In genomic region chr3:124774305-124774673, GRCh38 we compare ENCODE assay signal across 10 cellular contexts. TPM values are rescaled to one million over a fixed set of nuclear protein-coding genes. Genes with fewer than 3 reads are reported as not detected.
DNase-seq lines count a peak whose midpoint lies in the region; ATAC-seq and TF ChIP-seq lines count a peak whose summit lies in the region.
"Had no signal": no experiment of that assay in that cellular context is flagged by ENCODE, and none has a peak within 500 bp of the region (broad histone marks: within the 10 kb centered on the region; RNA-seq: fewer than 3 reads in every experiment).

No MANE protein-coding gene starts in this region.

- H3K27me3 Mint-ChIP-seq in brain: peaks cover 3% of the 10 kb centered on the region
- H3K27me3 Mint-ChIP-seq in CD8-positive, alpha-beta T cell (ENCODE audit: low read depth): peaks cover 18% of the 10 kb centered on the region

- POLR2A ChIA-PET in CD8-positive, alpha-beta T cell (lab: Charles Lee): no interaction called here

- no peak for ATAC-seq in GM21515 (IDR thresholded peaks at IDR 0.05; ENCODE audit: unreplicated experiment)
- no peak for ATAC-seq in CD8-positive, alpha-beta T cell
- ATAC-seq: foreskin keratinocyte, GM12878 had no signal

- H3K36me3 Mint-ChIP-seq in brain: no peaks in the 10 kb centered on the region
- H3K36me3 Mint-ChIP-seq in CD8-positive, alpha-beta T cell: no peaks in the 10 kb centered on the region

- H3K4me1 Mint-ChIP-seq in brain: peaks cover 89% of the 10 kb centered on the region
- no peaks in the 10 kb centered on the region for H3K4me1 Mint-ChIP-seq in CD8-positive, alpha-beta T cell (ENCODE audit: low read depth)

- no peak overlapping the region for H3K4me3 ChIP-seq in HUES6 (ENCODE audit: low read depth, low read length)
- H3K4me3 ChIP-seq in tibial artery: no peak overlapping the region
- no peak overlapping the region for H3K4me3 ChIP-seq in CD8-positive, alpha-beta T cell (ENCODE audit: low read depth, low read length)
- H3K4me3 ChIP-seq: GM12878 had no signal

- H3K9me3 Mint-ChIP-seq in brain: no peaks in the 10 kb centered on the region
- no peaks in the 10 kb centered on the region for H3K9me3 Mint-ChIP-seq in CD8-positive, alpha-beta T cell

- TF ChIP-seq CTCF in brain (conservative IDR thresholded peaks at IDR 0.05) (no peak), tibial artery (IDR thresholded peaks at IDR 0.05) (no peak)
- TF ChIP-seq CTCF in CD8-positive, alpha-beta T cell (IDR thresholded peaks at IDR 0.05): no peak

- peak overlapping the region; percentile 63 for H3K9ac ChIP-seq in HUES6 (ENCODE audit: low read length)

- intact Hi-C loops in tibial artery (cut with DNase I; ENCODE audit: low total_unique reads): no loop called here
- intact Hi-C loops in CD8-positive, alpha-beta T cell (cut with DNase I, micrococcal nuclease): no loop called here

- H3K9me3 ChIP-seq in HUES6 (ENCODE audit: control insufficient read depth, insufficient read depth, low read depth, low read length) (no peaks in the 10 kb centered on the region), tibial artery (no peaks in the 10 kb centered on the region)
- no peaks in the 10 kb centered on the region for H3K9me3 ChIP-seq in CD8-positive, alpha-beta T cell (ENCODE audit: low read length)

- no peak overlapping the region for H3K4me3 Mint-ChIP-seq in brain
- H3K4me3 Mint-ChIP-seq in CD8-positive, alpha-beta T cell: no peak overlapping the region

- H3K27me3 ChIP-seq in HUES6 (ENCODE audit: control insufficient read depth, insufficient read depth, low read length): no peaks in the 10 kb centered on the region
- H3K27me3 ChIP-seq in tibial artery: no peaks in the 10 kb centered on the region
- peaks cover 4% of the 10 kb centered on the region for H3K27me3 ChIP-seq in CD8-positive, alpha-beta T cell (ENCODE audit: insufficient read depth, low read length)
- H3K27me3 ChIP-seq: foreskin keratinocyte had no signal

- H3K4me1 ChIP-seq in HUES6 (ENCODE audit: control insufficient read depth, insufficient read depth, low read length) (peaks cover 65% of the 10 kb centered on the region), tibial artery (peaks cover 0 to 94% (median 77%) of the 10 kb centered on the region in 4 donors)
- no peaks in the 10 kb centered on the region for H3K4me1 ChIP-seq in CD8-positive, alpha-beta T cell (ENCODE audit: insufficient read depth, low read length)

- DNase-seq in kidney tubule cell (ENCODE audit: low spot score): peak; percentile 79
- peak in 1 of 2 donors; percentile 32 for DNase-seq in tibial artery
- DNase-seq in CD8-positive, alpha-beta T cell: no peak
- DNase-seq in activated T-cell treated with anti-CD3 and anti-CD28 coated beads for 4 hours: no peak
- DNase-seq in NCI-H2107 (lab: John Stamatoyannopoulos, UW): no peak
- DNase-seq: foreskin keratinocyte had no signal

- CTCF ChIA-PET in CD8-positive, alpha-beta T cell (lab: Charles Lee): interaction anchor here (1.4 kb wide), 1 partner anchor 13 kb away, joined by 4 read pairs; no protein-coding TSS in a partner anchor

- H3K27ac Mint-ChIP-seq in brain: peak overlapping the region in 4 of 5 experiments; percentile 63 to 78 (median 70)
- no peak overlapping the region for H3K27ac Mint-ChIP-seq in CD8-positive, alpha-beta T cell

- H3K36me3 ChIP-seq in HUES6 (ENCODE audit: control insufficient read depth, insufficient read depth, low read length) (peaks cover 85% of the 10 kb centered on the region), tibial artery (peaks cover 0 to 12% (median 3%) of the 10 kb centered on the region in 3 donors)
- no peaks in the 10 kb centered on the region for H3K36me3 ChIP-seq in CD8-positive, alpha-beta T cell (ENCODE audit: insufficient read depth, low read length)

- peak overlapping the region; percentile 41; the same call in 1 of the 2 replicates for H3K27ac ChIP-seq in HUES6 (ENCODE audit: low read depth, low read length)
- H3K27ac ChIP-seq in tibial artery: peak overlapping the region; percentile 46 to 93
- H3K27ac ChIP-seq in CD8-positive, alpha-beta T cell (ENCODE audit: low read depth, low read length): no peak overlapping the region
- H3K27ac ChIP-seq: foreskin keratinocyte had no signal

RNA-seq across cellular contexts. Expression of gene UMPS, which starts 44.0 kb away (rescaled TPM):
- polyA plus RNA-seq in brain (ENCODE audit: insufficient read depth, low read depth, low replicate concordance): 14.5 TPM
- total RNA-seq in CD8-positive, alpha-beta T cell: 10 to 100 TPM; 16.7 to 19.8 TPM
